19 cellular contexts compared by ENCODE assay signal in the genomic region with DNA sequence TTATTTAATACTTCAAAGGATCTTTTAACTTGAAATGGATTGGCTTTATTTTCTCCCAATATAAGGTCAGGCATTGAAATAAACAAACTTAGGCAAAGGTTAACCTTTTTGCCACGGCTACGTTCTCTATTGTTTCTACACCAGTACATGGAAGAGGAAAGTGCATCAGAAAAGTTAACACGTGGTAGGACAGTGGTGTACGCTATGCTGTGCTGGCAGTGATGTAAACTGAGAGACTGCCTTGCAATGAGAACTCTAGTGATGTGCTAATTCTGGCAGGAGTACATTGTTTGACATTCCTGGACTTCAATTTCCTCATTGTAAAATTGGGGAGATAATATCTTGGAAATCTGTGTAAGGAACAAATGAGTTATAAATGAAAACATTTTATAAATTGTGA.
"Had no signal": no experiment of that assay in that cellular context is flagged by ENCODE, and none has a peak within 500 bp of the region (broad histone marks: within the 10 kb centered on the region; RNA-seq: fewer than 3 reads in every experiment).

No MANE protein-coding gene starts in this region.

- H3K27ac ChIP-seq: WERI-Rb-1 had no signal

- H3K4me3 Mint-ChIP-seq: activated CD4-positive, alpha-beta memory T cell treated with anti-CD3 and anti-CD28 coated beads, Interleukin-2, amount 10 ng/mL, durations not matched to agents 7 days and 5 days; activated CD4-positive, alpha-beta T cell treated with anti-CD3 and anti-CD28 coated beads for 36 hours; activated naive CD4-positive, alpha-beta T cell treated with anti-CD3 and anti-CD28 coated beads for 36 hours; activated naive CD8-positive, alpha-beta T cell; activated T-helper 17 cell treated with anti-CD3 and anti-CD28 coated beads, Interleukin-2, amount 50 U/mL, for 72 hours; T-helper 2 cell treated with Interferon-gamma antibody and Interleukin-4, amounts not matched to agents 5 μg/mL and 100 μg/mL, for 36 hours had no signal

- H3K36me3 ChIP-seq: WERI-Rb-1 had no signal

- DNase-seq: activated CD4-positive, alpha-beta memory T cell treated with anti-CD3 and anti-CD28 coated beads, Interleukin-2, amount 10 ng/mL, durations not matched to agents 7 days and 5 days; activated CD4-positive, alpha-beta T cell treated with anti-CD3 and anti-CD28 coated beads for 36 hours; activated CD4-positive, alpha-beta T cell treated with anti-CD3 and anti-CD28 coated beads, Interleukin-2, amount 50 U/mL, for 1 hour; activated gamma-delta T cell; activated naive CD4-positive, alpha-beta T cell treated with anti-CD3 and anti-CD28 coated beads for 36 hours; activated T-cell treated with anti-CD3 and anti-CD28 coated beads for 4 hours; activated T-cell treated with anti-CD3 and anti-CD28 coated beads, Interleukin-2, amount 50 U/mL, for 48 hours; cerebellar nuclear complex; KG1; NCI-H1048; NCI-H1930; NCI-H345; NCI-H510A; NCI-H526 treated with DMSO at 0.1 percent for 48 hours; PC-3; WERI-Rb-1 had no signal

- H3K27me3 Mint-ChIP-seq: activated CD4-positive, alpha-beta memory T cell treated with anti-CD3 and anti-CD28 coated beads, Interleukin-2, amount 10 ng/mL, durations not matched to agents 7 days and 5 days; activated naive CD8-positive, alpha-beta T cell had no signal

- ATAC-seq: PC-3 had no signal

- H3K9me3 Mint-ChIP-seq: activated CD4-positive, alpha-beta memory T cell treated with anti-CD3 and anti-CD28 coated beads, Interleukin-2, amount 10 ng/mL, durations not matched to agents 7 days and 5 days; activated naive CD4-positive, alpha-beta T cell treated with anti-CD3 and anti-CD28 coated beads for 36 hours; activated T-helper 17 cell treated with anti-CD3 and anti-CD28 coated beads, Interleukin-2, amount 50 U/mL, for 72 hours; T-helper 2 cell treated with Interferon-gamma antibody and Interleukin-4, amounts not matched to agents 5 μg/mL and 100 μg/mL, for 36 hours had no signal

- H3K27ac Mint-ChIP-seq: activated CD4-positive, alpha-beta memory T cell treated with anti-CD3 and anti-CD28 coated beads, Interleukin-2, amount 10 ng/mL, durations not matched to agents 7 days and 5 days; activated CD4-positive, alpha-beta T cell treated with anti-CD3 and anti-CD28 coated beads for 36 hours; activated naive CD4-positive, alpha-beta T cell treated with anti-CD3 and anti-CD28 coated beads for 36 hours; activated naive CD8-positive, alpha-beta T cell; activated T-helper 17 cell treated with anti-CD3 and anti-CD28 coated beads, Interleukin-2, amount 50 U/mL, for 72 hours; T-helper 2 cell treated with Interferon-gamma antibody and Interleukin-4, amounts not matched to agents 5 μg/mL and 100 μg/mL, for 36 hours had no signal

- H3K4me1 Mint-ChIP-seq: activated CD4-positive, alpha-beta memory T cell treated with anti-CD3 and anti-CD28 coated beads, Interleukin-2, amount 10 ng/mL, durations not matched to agents 7 days and 5 days; activated CD4-positive, alpha-beta T cell treated with anti-CD3 and anti-CD28 coated beads for 36 hours; activated T-helper 17 cell treated with anti-CD3 and anti-CD28 coated beads, Interleukin-2, amount 50 U/mL, for 72 hours had no signal

- H3K36me3 Mint-ChIP-seq: activated naive CD8-positive, alpha-beta T cell had no signal
